ENCODE assay signal across 34 cellular contexts in genomic region chr2:188916831-188917230, GRCh38. TPM values are rescaled to one million over a fixed set of nuclear protein-coding genes. Genes with fewer than 3 reads are reported as not detected.
"Had no signal": no experiment of that assay in that cellular context is flagged by ENCODE, and none has a peak within 500 bp of the region (broad histone marks: within the 10 kb centered on the region; RNA-seq: fewer than 3 reads in every experiment).

No MANE protein-coding gene starts in this region.

- H3K27ac Mint-ChIP-seq: activated CD4-positive, alpha-beta memory T cell treated with anti-CD3 and anti-CD28 coated beads, Interleukin-2, amount 10 ng/mL, durations not matched to agents 7 days and 5 days; activated CD4-positive, alpha-beta T cell treated with anti-CD3 and anti-CD28 coated beads, Interleukin-2, amount 10 ng/mL, durations not matched to agents 7 days and 5 days; activated naive CD8-positive, alpha-beta T cell; activated T-cell treated with anti-CD3 and anti-CD28 coated beads, Interleukin-2, amount 50 U/mL, for 24 hours; activated T-cell treated with anti-CD3 and anti-CD28 coated beads, Interleukin-2, amount 50 U/mL, for 72 hours; brain; dendritic cell treated with granulocyte-macrophage colony-stimulating factor and Interleukin-4, amounts not matched to agents 40 ng/mL and 50 ng/mL, for 4 days; endodermal cell; T-helper 17 cell; T-helper 2 cell treated with Interferon-gamma antibody and Interleukin-4, amounts not matched to agents 5 μg/mL and 100 μg/mL, for 36 hours had no signal

- H3K36me3 Mint-ChIP-seq: activated naive CD8-positive, alpha-beta T cell; brain had no signal

- H3K4me1 ChIP-seq: adrenal gland, breast epithelium, heart right ventricle had no signal

- H3K4me3 ChIP-seq: adrenal gland, breast epithelium, cardiac muscle cell, coronary artery, dorsolateral prefrontal cortex, gastroesophageal sphincter, heart right ventricle had no signal

- H3K27me3 ChIP-seq: adrenal gland, breast epithelium, cardiac muscle cell, dorsolateral prefrontal cortex, gastroesophageal sphincter, heart right ventricle had no signal

- DNase-seq: activated CD4-positive, alpha-beta memory T cell treated with anti-CD3 and anti-CD28 coated beads, Interleukin-2, amount 10 ng/mL, durations not matched to agents 7 days and 5 days; activated CD4-positive, alpha-beta T cell treated with anti-CD3 and anti-CD28 coated beads for 4 hours; activated CD4-positive, alpha-beta T cell treated with anti-CD3 and anti-CD28 coated beads, Interleukin-2, amount 10 ng/mL, durations not matched to agents 7 days and 5 days; activated CD4-positive, alpha-beta T cell treated with anti-CD3 and anti-CD28 coated beads, Interleukin-2, amount 50 U/mL, for 4 hours; activated CD4-positive, CD25-positive, alpha-beta regulatory T cell; activated CD4-positive, CD25-positive, alpha-beta regulatory T cell treated with anti-CD3 and anti-CD28 coated beads, Interleukin-2, amount 50 U/mL, for 72 hours; activated CD8-positive, alpha-beta memory T cell treated with anti-CD3 and anti-CD28 coated beads, Interleukin-2, amount 50 U/mL, for 48 hours; activated gamma-delta T cell treated with Interleukin-2 at 50 U/mL for 16 hours; activated naive CD4-positive, alpha-beta T cell treated with anti-CD3 and anti-CD28 coated beads, Interleukin-2, amount 50 U/mL, for 16 hours; activated naive CD4-positive, alpha-beta T cell treated with Interleukin-2 at 50 U/mL for 16 hours; activated T-cell treated with anti-CD3 and anti-CD28 coated beads for 4 hours; activated T-cell treated with anti-CD3 and anti-CD28 coated beads, Interleukin-2, amount 50 U/mL, for 24 hours; activated T-cell treated with anti-CD3 and anti-CD28 coated beads, Interleukin-2, amount 50 U/mL, for 72 hours; adrenal gland; amygdala; aorta; central memory CD4-positive, alpha-beta T cell; cerebellar nuclear complex; dorsolateral prefrontal cortex; effector memory CD4-positive, alpha-beta T cell; endodermal cell; foreskin melanocyte; heart right ventricle; T-helper 1 cell; T-helper 17 cell; T1000 had no signal

- H3K9me3 ChIP-seq: adrenal gland, breast epithelium, gastroesophageal sphincter, heart right ventricle had no signal

- H3K27ac ChIP-seq: adrenal gland, breast epithelium, cardiac muscle cell, coronary artery, dorsolateral prefrontal cortex, gastroesophageal sphincter, heart right ventricle had no signal

- H3K27me3 Mint-ChIP-seq: activated CD4-positive, alpha-beta memory T cell treated with anti-CD3 and anti-CD28 coated beads, Interleukin-2, amount 10 ng/mL, durations not matched to agents 7 days and 5 days; activated CD4-positive, alpha-beta T cell treated with anti-CD3 and anti-CD28 coated beads, Interleukin-2, amount 10 ng/mL, durations not matched to agents 7 days and 5 days; activated naive CD8-positive, alpha-beta T cell; activated T-cell treated with anti-CD3 and anti-CD28 coated beads, Interleukin-2, amount 50 U/mL, for 24 hours; brain; dendritic cell treated with granulocyte-macrophage colony-stimulating factor and Interleukin-4, amounts not matched to agents 40 ng/mL and 50 ng/mL, for 4 days; T-helper 17 cell had no signal

- H3K4me1 Mint-ChIP-seq: activated CD4-positive, alpha-beta memory T cell treated with anti-CD3 and anti-CD28 coated beads, Interleukin-2, amount 10 ng/mL, durations not matched to agents 7 days and 5 days; activated CD4-positive, alpha-beta T cell treated with anti-CD3 and anti-CD28 coated beads, Interleukin-2, amount 10 ng/mL, durations not matched to agents 7 days and 5 days; brain; endodermal cell; T-helper 17 cell had no signal

- H3K4me3 Mint-ChIP-seq: activated CD4-positive, alpha-beta memory T cell treated with anti-CD3 and anti-CD28 coated beads, Interleukin-2, amount 10 ng/mL, durations not matched to agents 7 days and 5 days; activated CD4-positive, alpha-beta T cell treated with anti-CD3 and anti-CD28 coated beads, Interleukin-2, amount 10 ng/mL, durations not matched to agents 7 days and 5 days; activated naive CD8-positive, alpha-beta T cell; activated T-cell treated with anti-CD3 and anti-CD28 coated beads, Interleukin-2, amount 50 U/mL, for 24 hours; activated T-cell treated with anti-CD3 and anti-CD28 coated beads, Interleukin-2, amount 50 U/mL, for 72 hours; brain; dendritic cell treated with granulocyte-macrophage colony-stimulating factor and Interleukin-4, amounts not matched to agents 40 ng/mL and 50 ng/mL, for 4 days; endodermal cell; T-helper 17 cell; T-helper 2 cell treated with Interferon-gamma antibody and Interleukin-4, amounts not matched to agents 5 μg/mL and 100 μg/mL, for 36 hours had no signal

- H3K9me3 Mint-ChIP-seq: activated CD4-positive, alpha-beta memory T cell treated with anti-CD3 and anti-CD28 coated beads, Interleukin-2, amount 10 ng/mL, durations not matched to agents 7 days and 5 days; activated CD4-positive, alpha-beta T cell treated with anti-CD3 and anti-CD28 coated beads, Interleukin-2, amount 10 ng/mL, durations not matched to agents 7 days and 5 days; activated T-cell treated with anti-CD3 and anti-CD28 coated beads, Interleukin-2, amount 50 U/mL, for 24 hours; activated T-cell treated with anti-CD3 and anti-CD28 coated beads, Interleukin-2, amount 50 U/mL, for 72 hours; brain; endodermal cell; T-helper 2 cell treated with Interferon-gamma antibody and Interleukin-4, amounts not matched to agents 5 μg/mL and 100 μg/mL, for 36 hours had no signal

- H3K36me3 ChIP-seq: adrenal gland, breast epithelium, cardiac muscle cell, gastroesophageal sphincter, heart right ventricle had no signal

RNA-seq across cellular contexts. Expression of gene COL3A1, which starts 57.3 kb away (rescaled TPM):
- total RNA-seq: activated CD4-positive, alpha-beta memory T cell treated with anti-CD3 and anti-CD28 coated beads, Interleukin-2, amount 10 ng/mL, durations not matched to agents 7 days and 5 days; activated CD4-positive, alpha-beta T cell treated with anti-CD3 and anti-CD28 coated beads, Interleukin-2, amount 10 ng/mL, durations not matched to agents 7 days and 5 days; endodermal cell had no signal
